ENCODE assay signal across 1 cellular context in the genomic region with DNA sequence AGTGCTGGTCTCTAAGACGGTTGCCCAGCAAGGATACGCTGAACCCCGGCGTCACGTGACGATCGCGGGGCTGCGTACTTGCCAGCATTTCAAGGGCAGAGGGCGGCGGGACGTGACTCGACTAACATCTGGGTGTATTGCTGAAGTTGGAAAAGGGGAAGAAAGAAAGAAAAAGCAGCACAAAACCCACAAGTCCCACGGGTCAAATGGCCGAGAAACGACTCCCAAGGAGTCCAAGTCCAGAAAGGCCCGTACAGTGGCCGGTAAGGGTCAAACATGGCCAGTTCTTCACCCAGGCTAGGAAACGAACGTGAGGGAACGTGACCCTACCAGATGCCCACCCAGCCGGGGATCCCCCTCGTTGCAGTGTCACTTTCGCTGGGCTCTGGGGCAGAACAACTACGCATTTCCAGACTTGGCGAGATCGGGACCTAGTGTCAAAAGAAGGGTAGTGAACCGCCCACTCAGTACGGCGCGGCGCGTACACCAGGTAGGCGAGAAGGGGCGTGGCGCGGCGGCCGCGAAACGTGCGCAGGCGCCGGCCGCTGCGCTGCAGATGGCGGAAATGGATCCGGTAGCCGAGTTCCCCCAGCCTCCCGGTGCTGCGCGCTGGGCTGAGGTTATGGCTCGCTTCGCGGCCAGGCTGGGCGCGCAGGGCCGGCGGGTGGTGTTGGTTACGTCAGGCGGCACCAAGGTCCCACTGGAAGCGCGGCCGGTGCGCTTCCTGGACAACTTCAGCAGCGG.
TF ChIP-seq lines count a peak whose summit lies in the region.

A gene (plus strand): TSS at position 534 of the 744 bp plus-strand sequence. CDS start 23 bp downstream, at position 557.
A gene with protein sequence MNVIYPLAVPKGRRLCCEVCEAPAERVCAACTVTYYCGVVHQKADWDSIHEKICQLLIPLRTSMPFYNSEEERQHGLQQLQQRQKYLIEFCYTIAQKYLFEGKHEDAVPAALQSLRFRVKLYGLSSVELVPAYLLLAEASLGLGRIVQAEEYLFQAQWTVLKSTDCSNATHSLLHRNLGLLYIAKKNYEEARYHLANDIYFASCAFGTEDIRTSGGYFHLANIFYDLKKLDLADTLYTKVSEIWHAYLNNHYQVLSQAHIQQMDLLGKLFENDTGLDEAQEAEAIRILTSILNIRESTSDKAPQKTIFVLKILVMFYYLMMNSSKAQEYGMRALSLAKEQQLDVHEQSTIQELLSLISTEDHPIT (minus strand): TSS at position 13 of the 744 bp plus-strand sequence. CDS start 25 bp downstream, outside the sequence.

TF ChIP-seq in K562, 482 proteins besides CTCF, POLR2A, EP300 and RAD21 (continued from another document and continues in another):
- TF ChIP-seq, protein P1, sequence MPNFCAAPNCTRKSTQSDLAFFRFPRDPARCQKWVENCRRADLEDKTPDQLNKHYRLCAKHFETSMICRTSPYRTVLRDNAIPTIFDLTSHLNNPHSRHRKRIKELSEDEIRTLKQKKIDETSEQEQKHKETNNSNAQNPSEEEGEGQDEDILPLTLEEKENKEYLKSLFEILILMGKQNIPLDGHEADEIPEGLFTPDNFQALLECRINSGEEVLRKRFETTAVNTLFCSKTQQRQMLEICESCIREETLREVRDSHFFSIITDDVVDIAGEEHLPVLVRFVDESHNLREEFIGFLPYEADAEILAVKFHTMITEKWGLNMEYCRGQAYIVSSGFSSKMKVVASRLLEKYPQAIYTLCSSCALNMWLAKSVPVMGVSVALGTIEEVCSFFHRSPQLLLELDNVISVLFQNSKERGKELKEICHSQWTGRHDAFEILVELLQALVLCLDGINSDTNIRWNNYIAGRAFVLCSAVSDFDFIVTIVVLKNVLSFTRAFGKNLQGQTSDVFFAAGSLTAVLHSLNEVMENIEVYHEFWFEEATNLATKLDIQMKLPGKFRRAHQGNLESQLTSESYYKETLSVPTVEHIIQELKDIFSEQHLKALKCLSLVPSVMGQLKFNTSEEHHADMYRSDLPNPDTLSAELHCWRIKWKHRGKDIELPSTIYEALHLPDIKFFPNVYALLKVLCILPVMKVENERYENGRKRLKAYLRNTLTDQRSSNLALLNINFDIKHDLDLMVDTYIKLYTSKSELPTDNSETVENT (CRISPR knock-in tag; IDR thresholded peaks at IDR 0.05), result peak; percentile 49; the same call in 1 of the 2 replicates
- TF ChIP-seq LEF1 (IDR thresholded peaks at IDR 0.05) (no peak), NR2C1 (IDR thresholded peaks at IDR 0.05) (no peak), NR2C1 (tag; IDR thresholded peaks at IDR 0.05) (no peak), TFAM (CRISPR knock-in tag; conservative IDR thresholded peaks at IDR 0.05) (no peak), SRSF9 (IDR thresholded peaks at IDR 0.05; ENCODE audit: borderline replicate concordance, low read depth, low read length) (no peak), KLF16 (IDR thresholded peaks at IDR 0.05) (no peak), RBM17 (IDR thresholded peaks at IDR 0.05; ENCODE audit: borderline replicate concordance, low read depth, low read length) (no peak), RB1 (IDR thresholded peaks at IDR 0.05; ENCODE audit: low read depth) (0 out of 2 replicates have a peak, but pooled peaks have one; percentile 25), FOXA3 (CRISPR knock-in tag; conservative IDR thresholded peaks at IDR 0.05 in 1 of 2, IDR thresholded peaks at IDR 0.05 in 1 of 2) (no peak), GABPA (tag; conservative IDR thresholded peaks at IDR 0.05; ENCODE audit: low read depth) (0 out of 2 replicates have a peak, but pooled peaks have one; percentile 69), SMARCA4 (IDR thresholded peaks at IDR 0.05) (no peak), RHOXF2B (CRISPR knock-in tag; conservative IDR thresholded peaks at IDR 0.05) (no peak), BACH1 (tag; IDR thresholded peaks at IDR 0.05) (no peak), ZNF79 (CRISPR knock-in tag; IDR thresholded peaks at IDR 0.05; ENCODE audit: low read depth) (no peak), NEUROD1 (IDR thresholded peaks at IDR 0.05; ENCODE audit: borderline replicate concordance, low read depth, low read length, partially characterized antibody) (no peak), NR2C2 (CRISPR knock-in tag; IDR thresholded peaks at IDR 0.05) (no peak), NR2C2 (tag; IDR thresholded peaks at IDR 0.05) (no peak; the same call in 1 of the 2 replicates), MEIS2 (IDR thresholded peaks at IDR 0.05; ENCODE audit: partially characterized antibody) (peak; percentile 74), MTA3 (IDR thresholded peaks at IDR 0.05; ENCODE audit: borderline replicate concordance) (peak; percentile 94), ZNF589 (CRISPR knock-in tag; IDR thresholded peaks at IDR 0.05; ENCODE audit: low read depth) (0 out of 2 replicates have a peak, but pooled peaks have one; percentile 16), BRCA1 (IDR thresholded peaks at IDR 0.05) (no peak), BRCA1 (CRISPR knock-in tag; IDR thresholded peaks at IDR 0.05) (no peak), ZFX (CRISPR knock-in tag; IDR thresholded peaks at IDR 0.05) (0 out of 2 replicates have a peak, but pooled peaks have one; percentile 86), ZNF583 (CRISPR knock-in tag; IDR thresholded peaks at IDR 0.05) (no peak), NBN (IDR thresholded peaks at IDR 0.05; ENCODE audit: low read depth) (no peak), ILK (tag; IDR thresholded peaks at IDR 0.05; ENCODE audit: borderline replicate concordance, low read depth) (no peak), RBM25 (IDR thresholded peaks at IDR 0.05; ENCODE audit: low read depth, low read length, severe bottlenecking) (no peak), POLR2B (IDR thresholded peaks at IDR 0.05; ENCODE audit: low read depth, partially characterized antibody) (peak; percentile 73), ZNF696 (CRISPR knock-in tag; conservative IDR thresholded peaks at IDR 0.05) (no peak), NRF1 (conservative IDR thresholded peaks at IDR 0.05 in 1 of 2, IDR thresholded peaks at IDR 0.05 in 1 of 2) (peak; percentile 96 to 97), ILF3 (IDR thresholded peaks at IDR 0.05; ENCODE audit: borderline replicate concordance) (no peak; the same call in 1 of the 2 replicates), POU5F1 (IDR thresholded peaks at IDR 0.05; ENCODE audit: borderline replicate concordance, low read depth, low read length, partially characterized antibody) (no peak)
- TF ChIP-seq, protein P2, sequence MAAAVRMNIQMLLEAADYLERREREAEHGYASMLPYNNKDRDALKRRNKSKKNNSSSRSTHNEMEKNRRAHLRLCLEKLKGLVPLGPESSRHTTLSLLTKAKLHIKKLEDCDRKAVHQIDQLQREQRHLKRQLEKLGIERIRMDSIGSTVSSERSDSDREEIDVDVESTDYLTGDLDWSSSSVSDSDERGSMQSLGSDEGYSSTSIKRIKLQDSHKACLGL (CRISPR knock-in tag; IDR thresholded peaks at IDR 0.05; ENCODE audit: borderline replicate concordance, poor library complexity, severe bottlenecking), result no peak
- TF ChIP-seq, protein P3, sequence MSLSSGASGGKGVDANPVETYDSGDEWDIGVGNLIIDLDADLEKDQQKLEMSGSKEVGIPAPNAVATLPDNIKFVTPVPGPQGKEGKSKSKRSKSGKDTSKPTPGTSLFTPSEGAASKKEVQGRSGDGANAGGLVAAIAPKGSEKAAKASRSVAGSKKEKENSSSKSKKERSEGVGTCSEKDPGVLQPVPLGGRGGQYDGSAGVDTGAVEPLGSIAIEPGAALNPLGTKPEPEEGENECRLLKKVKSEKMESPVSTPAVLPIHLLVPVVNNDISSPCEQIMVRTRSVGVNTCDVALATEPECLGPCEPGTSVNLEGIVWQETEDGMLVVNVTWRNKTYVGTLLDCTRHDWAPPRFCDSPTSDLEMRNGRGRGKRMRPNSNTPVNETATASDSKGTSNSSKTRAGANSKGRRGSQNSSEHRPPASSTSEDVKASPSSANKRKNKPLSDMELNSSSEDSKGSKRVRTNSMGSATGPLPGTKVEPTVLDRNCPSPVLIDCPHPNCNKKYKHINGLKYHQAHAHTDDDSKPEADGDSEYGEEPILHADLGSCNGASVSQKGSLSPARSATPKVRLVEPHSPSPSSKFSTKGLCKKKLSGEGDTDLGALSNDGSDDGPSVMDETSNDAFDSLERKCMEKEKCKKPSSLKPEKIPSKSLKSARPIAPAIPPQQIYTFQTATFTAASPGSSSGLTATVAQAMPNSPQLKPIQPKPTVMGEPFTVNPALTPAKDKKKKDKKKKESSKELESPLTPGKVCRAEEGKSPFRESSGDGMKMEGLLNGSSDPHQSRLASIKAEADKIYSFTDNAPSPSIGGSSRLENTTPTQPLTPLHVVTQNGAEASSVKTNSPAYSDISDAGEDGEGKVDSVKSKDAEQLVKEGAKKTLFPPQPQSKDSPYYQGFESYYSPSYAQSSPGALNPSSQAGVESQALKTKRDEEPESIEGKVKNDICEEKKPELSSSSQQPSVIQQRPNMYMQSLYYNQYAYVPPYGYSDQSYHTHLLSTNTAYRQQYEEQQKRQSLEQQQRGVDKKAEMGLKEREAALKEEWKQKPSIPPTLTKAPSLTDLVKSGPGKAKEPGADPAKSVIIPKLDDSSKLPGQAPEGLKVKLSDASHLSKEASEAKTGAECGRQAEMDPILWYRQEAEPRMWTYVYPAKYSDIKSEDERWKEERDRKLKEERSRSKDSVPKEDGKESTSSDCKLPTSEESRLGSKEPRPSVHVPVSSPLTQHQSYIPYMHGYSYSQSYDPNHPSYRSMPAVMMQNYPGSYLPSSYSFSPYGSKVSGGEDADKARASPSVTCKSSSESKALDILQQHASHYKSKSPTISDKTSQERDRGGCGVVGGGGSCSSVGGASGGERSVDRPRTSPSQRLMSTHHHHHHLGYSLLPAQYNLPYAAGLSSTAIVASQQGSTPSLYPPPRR (CRISPR knock-in tag; IDR thresholded peaks at IDR 0.05; ENCODE audit: borderline replicate concordance), result no peak
- TF ChIP-seq, protein P4, sequence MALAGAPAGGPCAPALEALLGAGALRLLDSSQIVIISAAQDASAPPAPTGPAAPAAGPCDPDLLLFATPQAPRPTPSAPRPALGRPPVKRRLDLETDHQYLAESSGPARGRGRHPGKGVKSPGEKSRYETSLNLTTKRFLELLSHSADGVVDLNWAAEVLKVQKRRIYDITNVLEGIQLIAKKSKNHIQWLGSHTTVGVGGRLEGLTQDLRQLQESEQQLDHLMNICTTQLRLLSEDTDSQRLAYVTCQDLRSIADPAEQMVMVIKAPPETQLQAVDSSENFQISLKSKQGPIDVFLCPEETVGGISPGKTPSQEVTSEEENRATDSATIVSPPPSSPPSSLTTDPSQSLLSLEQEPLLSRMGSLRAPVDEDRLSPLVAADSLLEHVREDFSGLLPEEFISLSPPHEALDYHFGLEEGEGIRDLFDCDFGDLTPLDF (CRISPR knock-in tag; IDR thresholded peaks at IDR 0.05), result no peak
- TF ChIP-seq, protein P5, sequence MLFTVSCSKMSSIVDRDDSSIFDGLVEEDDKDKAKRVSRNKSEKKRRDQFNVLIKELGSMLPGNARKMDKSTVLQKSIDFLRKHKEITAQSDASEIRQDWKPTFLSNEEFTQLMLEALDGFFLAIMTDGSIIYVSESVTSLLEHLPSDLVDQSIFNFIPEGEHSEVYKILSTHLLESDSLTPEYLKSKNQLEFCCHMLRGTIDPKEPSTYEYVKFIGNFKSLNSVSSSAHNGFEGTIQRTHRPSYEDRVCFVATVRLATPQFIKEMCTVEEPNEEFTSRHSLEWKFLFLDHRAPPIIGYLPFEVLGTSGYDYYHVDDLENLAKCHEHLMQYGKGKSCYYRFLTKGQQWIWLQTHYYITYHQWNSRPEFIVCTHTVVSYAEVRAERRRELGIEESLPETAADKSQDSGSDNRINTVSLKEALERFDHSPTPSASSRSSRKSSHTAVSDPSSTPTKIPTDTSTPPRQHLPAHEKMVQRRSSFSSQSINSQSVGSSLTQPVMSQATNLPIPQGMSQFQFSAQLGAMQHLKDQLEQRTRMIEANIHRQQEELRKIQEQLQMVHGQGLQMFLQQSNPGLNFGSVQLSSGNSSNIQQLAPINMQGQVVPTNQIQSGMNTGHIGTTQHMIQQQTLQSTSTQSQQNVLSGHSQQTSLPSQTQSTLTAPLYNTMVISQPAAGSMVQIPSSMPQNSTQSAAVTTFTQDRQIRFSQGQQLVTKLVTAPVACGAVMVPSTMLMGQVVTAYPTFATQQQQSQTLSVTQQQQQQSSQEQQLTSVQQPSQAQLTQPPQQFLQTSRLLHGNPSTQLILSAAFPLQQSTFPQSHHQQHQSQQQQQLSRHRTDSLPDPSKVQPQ (CRISPR knock-in tag; IDR thresholded peaks at IDR 0.05; ENCODE audit: borderline replicate concordance), result no peak
- TF ChIP-seq, protein P6, sequence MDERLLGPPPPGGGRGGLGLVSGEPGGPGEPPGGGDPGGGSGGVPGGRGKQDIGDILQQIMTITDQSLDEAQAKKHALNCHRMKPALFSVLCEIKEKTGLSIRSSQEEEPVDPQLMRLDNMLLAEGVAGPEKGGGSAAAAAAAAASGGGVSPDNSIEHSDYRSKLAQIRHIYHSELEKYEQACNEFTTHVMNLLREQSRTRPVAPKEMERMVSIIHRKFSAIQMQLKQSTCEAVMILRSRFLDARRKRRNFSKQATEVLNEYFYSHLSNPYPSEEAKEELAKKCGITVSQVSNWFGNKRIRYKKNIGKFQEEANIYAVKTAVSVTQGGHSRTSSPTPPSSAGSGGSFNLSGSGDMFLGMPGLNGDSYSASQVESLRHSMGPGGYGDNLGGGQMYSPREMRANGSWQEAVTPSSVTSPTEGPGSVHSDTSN (CRISPR knock-in tag; IDR thresholded peaks at IDR 0.05; ENCODE audit: low read depth), result no peak
- TF ChIP-seq, protein P6 (tag; conservative IDR thresholded peaks at IDR 0.05; ENCODE audit: low read depth), result no peak
- TF ChIP-seq, protein P7, sequence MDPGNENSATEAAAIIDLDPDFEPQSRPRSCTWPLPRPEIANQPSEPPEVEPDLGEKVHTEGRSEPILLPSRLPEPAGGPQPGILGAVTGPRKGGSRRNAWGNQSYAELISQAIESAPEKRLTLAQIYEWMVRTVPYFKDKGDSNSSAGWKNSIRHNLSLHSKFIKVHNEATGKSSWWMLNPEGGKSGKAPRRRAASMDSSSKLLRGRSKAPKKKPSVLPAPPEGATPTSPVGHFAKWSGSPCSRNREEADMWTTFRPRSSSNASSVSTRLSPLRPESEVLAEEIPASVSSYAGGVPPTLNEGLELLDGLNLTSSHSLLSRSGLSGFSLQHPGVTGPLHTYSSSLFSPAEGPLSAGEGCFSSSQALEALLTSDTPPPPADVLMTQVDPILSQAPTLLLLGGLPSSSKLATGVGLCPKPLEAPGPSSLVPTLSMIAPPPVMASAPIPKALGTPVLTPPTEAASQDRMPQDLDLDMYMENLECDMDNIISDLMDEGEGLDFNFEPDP (CRISPR knock-in tag; IDR thresholded peaks at IDR 0.05), result no peak
- TF ChIP-seq, protein P8, sequence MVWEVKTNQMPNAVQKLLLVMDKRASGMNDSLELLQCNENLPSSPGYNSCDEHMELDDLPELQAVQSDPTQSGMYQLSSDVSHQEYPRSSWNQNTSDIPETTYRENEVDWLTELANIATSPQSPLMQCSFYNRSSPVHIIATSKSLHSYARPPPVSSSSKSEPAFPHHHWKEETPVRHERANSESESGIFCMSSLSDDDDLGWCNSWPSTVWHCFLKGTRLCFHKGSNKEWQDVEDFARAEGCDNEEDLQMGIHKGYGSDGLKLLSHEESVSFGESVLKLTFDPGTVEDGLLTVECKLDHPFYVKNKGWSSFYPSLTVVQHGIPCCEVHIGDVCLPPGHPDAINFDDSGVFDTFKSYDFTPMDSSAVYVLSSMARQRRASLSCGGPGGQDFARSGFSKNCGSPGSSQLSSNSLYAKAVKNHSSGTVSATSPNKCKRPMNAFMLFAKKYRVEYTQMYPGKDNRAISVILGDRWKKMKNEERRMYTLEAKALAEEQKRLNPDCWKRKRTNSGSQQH (CRISPR knock-in tag; IDR thresholded peaks at IDR 0.05), result no peak
